ENCODE assay signal across 8 cellular contexts in the genomic region with DNA sequence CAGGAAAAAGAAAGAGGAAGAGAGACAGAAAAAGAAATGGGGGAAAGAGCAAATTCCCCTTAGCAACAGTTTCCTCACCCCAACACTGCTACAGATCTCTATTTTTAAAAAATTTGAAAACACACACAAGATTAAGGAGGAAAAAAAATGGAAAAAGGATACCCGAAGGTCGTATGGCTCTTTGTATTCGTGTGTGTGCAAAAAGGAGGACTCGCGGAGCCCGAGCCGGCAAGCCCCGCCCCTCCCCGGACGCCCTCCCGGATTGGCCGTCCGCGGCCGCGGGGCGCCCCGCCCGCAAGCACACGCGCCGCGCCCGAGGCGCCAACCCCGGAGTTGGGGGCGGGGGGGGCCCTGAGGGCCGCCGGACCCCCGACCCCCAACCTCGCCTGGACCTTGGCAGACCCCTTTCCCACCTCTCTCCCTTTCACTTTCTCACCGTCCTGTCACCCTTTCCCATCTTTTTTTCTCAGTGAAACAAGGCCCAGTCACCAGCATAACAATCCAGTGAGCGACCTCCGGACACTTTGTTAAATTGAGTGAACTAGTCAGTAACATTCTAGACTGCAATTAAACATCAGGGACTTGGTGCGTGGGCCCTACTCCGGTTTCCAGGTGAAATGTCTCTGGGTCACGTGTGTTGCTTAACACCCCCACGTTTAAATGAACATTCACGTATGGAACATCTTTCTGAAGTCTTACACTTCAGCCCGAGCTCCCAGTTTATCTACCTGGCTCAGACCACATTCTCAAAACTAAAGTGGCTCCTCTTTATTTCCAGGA. TPM values are rescaled to one million over a fixed set of nuclear protein-coding genes. Genes with fewer than 3 reads are reported as not detected.
DNase-seq lines count a peak whose midpoint lies in the region; ATAC-seq and TF ChIP-seq lines count a peak whose summit lies in the region.

A gene with protein sequence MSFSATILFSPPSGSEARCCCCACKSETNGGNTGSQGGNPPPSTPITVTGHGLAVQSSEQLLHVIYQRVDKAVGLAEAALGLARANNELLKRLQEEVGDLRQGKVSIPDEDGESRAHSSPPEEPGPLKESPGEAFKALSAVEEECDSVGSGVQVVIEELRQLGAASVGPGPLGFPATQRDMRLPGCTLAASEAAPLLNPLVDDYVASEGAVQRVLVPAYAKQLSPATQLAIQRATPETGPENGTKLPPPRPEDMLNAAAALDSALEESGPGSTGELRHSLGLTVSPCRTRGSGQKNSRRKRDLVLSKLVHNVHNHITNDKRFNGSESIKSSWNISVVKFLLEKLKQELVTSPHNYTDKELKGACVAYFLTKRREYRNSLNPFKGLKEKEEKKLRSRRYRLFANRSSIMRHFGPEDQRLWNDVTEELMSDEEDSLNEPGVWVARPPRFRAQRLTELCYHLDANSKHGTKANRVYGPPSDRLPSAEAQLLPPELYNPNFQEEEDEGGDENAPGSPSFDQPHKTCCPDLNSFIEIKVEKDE (minus strand): TSS at position 205 of the 780 bp plus-strand sequence. CDS start 11,120 bp downstream, outside the sequence.

- H3K9me2 ChIP-seq in GM23338 (ENCODE audit: insufficient read depth): no peaks in the 10 kb centered on the region

- H3K4me3 Mint-ChIP-seq in GM23338: peak within 1 kb of the TSS; percentile 78

- H3K27me3 Mint-ChIP-seq in GM23338 (ENCODE audit: insufficient read depth, low read depth, poor library complexity): peaks cover 6% of the 10 kb centered on the region

- no peaks in the 10 kb centered on the region for H4K20me1 ChIP-seq in GM23338 (replicated peaks; ENCODE audit: insufficient read depth)

- peaks cover 11% of the 10 kb centered on the region; the same call in 1 of the 2 replicates for H3K4me1 ChIP-seq in GM23338 (ENCODE audit: insufficient read depth)

- DNase-seq in GM23338 (ENCODE audit: low spot score) (peak; percentile 83), NCI-H1694 treated with DMSO at 0.1 percent for 48 hours (lab: John Stamatoyannopoulos, UW) (peak; percentile 58), T1000 (lab: John Stamatoyannopoulos, UW) (peak; percentile 27), astrocyte of the cerebellum (ENCODE audit: low read depth) (no peak), hypothalamus (lab: John Stamatoyannopoulos, UW) (peak in 48 of 51 donors; percentile 4 to 85 (median 47)), sciatic nerve (ENCODE audit: low spot score) (peak; percentile 90)

- TF ChIP-seq CTCF in C4-2B (conservative IDR thresholded peaks at IDR 0.05) (no peak), GM23338 (conservative IDR thresholded peaks at IDR 0.05; ENCODE audit: low read depth in 2 of 2) (no peak), astrocyte of the cerebellum (IDR thresholded peaks at IDR 0.05; ENCODE audit: low read depth, low read length, missing control alignments) (no peak)

- H3F3A ChIP-seq in GM23338 (replicated peaks; ENCODE audit: low read depth): 0 out of 2 replicates have a peak, but pooled peaks cover 5% of the 10 kb centered on the region

- H2AFZ ChIP-seq in GM23338: peak within 1 kb of the TSS; percentile 94; the same call in 1 of the 2 replicates

- H3K4me1 Mint-ChIP-seq in GM23338: peaks cover 26% of the 10 kb centered on the region

- peak within 1 kb of the TSS; percentile 74 for H3K4me2 ChIP-seq in GM23338

- ATAC-seq in GM23338: peak; percentile 14
- ATAC-seq in sciatic nerve: peak; percentile 59
- ATAC-seq in HG03442 (IDR thresholded peaks at IDR 0.05; ENCODE audit: unreplicated experiment): no peak

- H3K27ac Mint-ChIP-seq in GM23338: peak within 1 kb of the TSS; percentile 85

- H3K27ac ChIP-seq in C4-2B: peak within 1 kb of the TSS; percentile 79
- H3K27ac ChIP-seq in GM23338 (ENCODE audit: low read depth): peak within 1 kb of the TSS; percentile 87

- no peaks in the 10 kb centered on the region for H3K79me2 ChIP-seq in GM23338 (replicated peaks; ENCODE audit: insufficient read depth)

- intact Hi-C loops in sciatic nerve (cut with DNase I): no loop called here

- H3K9me3 Mint-ChIP-seq in GM23338: no peaks in the 10 kb centered on the region; the same call in 2 of the 3 replicates

- in situ Hi-C loops in astrocyte of the cerebellum (cut with HindIII; ENCODE audit: low sequenced_read_pairs): loop anchor here (10.0 kb wide), 1 partner anchor 85 kb away; a partner anchor contains a TSS

- peak within 1 kb of the TSS; percentile 59 for H3K4me3 ChIP-seq in GM23338
- H3K4me3 ChIP-seq in astrocyte of the cerebellum (ENCODE audit: low read depth, low read length): peak within 1 kb of the TSS; percentile 40

- H3K27me3 ChIP-seq in GM23338 (ENCODE audit: insufficient read depth): no peaks in the 10 kb centered on the region

- no peaks in the 10 kb centered on the region for H3K36me3 ChIP-seq in GM23338 (ENCODE audit: insufficient read depth)

- H3K36me3 Mint-ChIP-seq in GM23338 (ENCODE audit: low read depth): peaks cover 5% of the 10 kb centered on the region; the same call in 2 of the 3 replicates

TF ChIP-seq in GM23338, 12 proteins besides CTCF, POLR2A, EP300 and RAD21 (continues in another document):
- TF ChIP-seq, protein P1, sequence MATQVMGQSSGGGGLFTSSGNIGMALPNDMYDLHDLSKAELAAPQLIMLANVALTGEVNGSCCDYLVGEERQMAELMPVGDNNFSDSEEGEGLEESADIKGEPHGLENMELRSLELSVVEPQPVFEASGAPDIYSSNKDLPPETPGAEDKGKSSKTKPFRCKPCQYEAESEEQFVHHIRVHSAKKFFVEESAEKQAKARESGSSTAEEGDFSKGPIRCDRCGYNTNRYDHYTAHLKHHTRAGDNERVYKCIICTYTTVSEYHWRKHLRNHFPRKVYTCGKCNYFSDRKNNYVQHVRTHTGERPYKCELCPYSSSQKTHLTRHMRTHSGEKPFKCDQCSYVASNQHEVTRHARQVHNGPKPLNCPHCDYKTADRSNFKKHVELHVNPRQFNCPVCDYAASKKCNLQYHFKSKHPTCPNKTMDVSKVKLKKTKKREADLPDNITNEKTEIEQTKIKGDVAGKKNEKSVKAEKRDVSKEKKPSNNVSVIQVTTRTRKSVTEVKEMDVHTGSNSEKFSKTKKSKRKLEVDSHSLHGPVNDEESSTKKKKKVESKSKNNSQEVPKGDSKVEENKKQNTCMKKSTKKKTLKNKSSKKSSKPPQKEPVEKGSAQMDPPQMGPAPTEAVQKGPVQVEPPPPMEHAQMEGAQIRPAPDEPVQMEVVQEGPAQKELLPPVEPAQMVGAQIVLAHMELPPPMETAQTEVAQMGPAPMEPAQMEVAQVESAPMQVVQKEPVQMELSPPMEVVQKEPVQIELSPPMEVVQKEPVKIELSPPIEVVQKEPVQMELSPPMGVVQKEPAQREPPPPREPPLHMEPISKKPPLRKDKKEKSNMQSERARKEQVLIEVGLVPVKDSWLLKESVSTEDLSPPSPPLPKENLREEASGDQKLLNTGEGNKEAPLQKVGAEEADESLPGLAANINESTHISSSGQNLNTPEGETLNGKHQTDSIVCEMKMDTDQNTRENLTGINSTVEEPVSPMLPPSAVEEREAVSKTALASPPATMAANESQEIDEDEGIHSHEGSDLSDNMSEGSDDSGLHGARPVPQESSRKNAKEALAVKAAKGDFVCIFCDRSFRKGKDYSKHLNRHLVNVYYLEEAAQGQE (IDR thresholded peaks at IDR 0.05; ENCODE audit: unreplicated experiment): no peak
- TF ChIP-seq STAT1 (IDR thresholded peaks at IDR 0.05; ENCODE audit: unreplicated experiment): no peak
- no peak; the same call in 1 of the 2 replicates for TF ChIP-seq POLR2AphosphoS5 (IDR thresholded peaks at IDR 0.05; ENCODE audit: low read depth)
- TF ChIP-seq ZNF114 (CRISPR knock-in tag; IDR thresholded peaks at IDR 0.05): no peak
- no peak for TF ChIP-seq NANOG (IDR thresholded peaks at IDR 0.05; ENCODE audit: borderline replicate concordance)
- no peak for TF ChIP-seq EZH2 (IDR thresholded peaks at IDR 0.05; ENCODE audit: low read depth, unreplicated experiment)
- TF ChIP-seq ZNF331 (CRISPR knock-in tag; IDR thresholded peaks at IDR 0.05; ENCODE audit: low read depth): no peak
- TF ChIP-seq EZH2phosphoT487 (IDR thresholded peaks at IDR 0.05; ENCODE audit: unreplicated experiment): no peak
- TF ChIP-seq, protein P2, sequence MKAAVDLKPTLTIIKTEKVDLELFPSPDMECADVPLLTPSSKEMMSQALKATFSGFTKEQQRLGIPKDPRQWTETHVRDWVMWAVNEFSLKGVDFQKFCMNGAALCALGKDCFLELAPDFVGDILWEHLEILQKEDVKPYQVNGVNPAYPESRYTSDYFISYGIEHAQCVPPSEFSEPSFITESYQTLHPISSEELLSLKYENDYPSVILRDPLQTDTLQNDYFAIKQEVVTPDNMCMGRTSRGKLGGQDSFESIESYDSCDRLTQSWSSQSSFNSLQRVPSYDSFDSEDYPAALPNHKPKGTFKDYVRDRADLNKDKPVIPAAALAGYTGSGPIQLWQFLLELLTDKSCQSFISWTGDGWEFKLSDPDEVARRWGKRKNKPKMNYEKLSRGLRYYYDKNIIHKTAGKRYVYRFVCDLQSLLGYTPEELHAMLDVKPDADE (IDR thresholded peaks at IDR 0.05): no peak
- TF ChIP-seq JUNB (IDR thresholded peaks at IDR 0.05; ENCODE audit: unreplicated experiment): no peak
- TF ChIP-seq CREB1 (CRISPR knock-in tag; IDR thresholded peaks at IDR 0.05; ENCODE audit: low read depth): no peak

RNA-seq across cellular contexts. Expression of the gene that starts here (rescaled TPM):
- total RNA-seq in GM23338 (2014; rRNA removed; shearing (Covaris generic)): 11.7 and 12.4 TPM in 2 replicates
- 3.5 and 4.1 TPM in 2 replicates for polyA plus RNA-seq in GM23338 (2016; fragmentation: Nextera tagmentation; extraction: Ambion mirVana)
- total RNA-seq in sciatic nerve: 8.1 TPM
